Comparison of ENCODE assay signal across 10 cellular contexts in the genomic region with DNA sequence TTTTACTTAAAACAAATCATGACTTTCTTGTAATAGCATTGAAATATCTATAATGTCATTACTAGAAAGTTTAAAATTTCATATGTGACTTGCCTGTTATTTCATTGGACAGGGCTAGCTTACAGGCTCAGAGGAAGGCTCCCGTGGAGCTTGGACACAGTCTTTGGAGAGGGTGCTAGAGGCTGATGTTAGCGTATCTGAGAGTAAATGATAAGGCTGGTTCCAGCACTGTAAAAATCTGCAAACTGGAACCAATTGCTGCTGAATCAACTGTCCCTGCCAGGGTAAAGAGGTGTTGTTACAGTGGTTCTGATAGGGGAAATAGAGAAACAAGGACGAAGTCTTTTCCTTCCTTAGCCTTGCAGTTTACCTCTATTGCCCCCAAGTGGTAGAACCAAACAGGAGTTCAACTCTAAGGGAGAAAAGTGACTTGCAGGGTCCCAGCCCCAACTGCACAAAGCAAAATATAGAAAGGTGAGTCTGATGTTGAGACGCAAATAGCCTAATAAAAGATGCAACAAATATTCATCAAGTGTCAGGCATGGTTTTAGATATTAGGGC.
DNase-seq lines count a peak whose midpoint lies in the region; ATAC-seq and TF ChIP-seq lines count a peak whose summit lies in the region.
"Had no signal": no experiment of that assay in that cellular context is flagged by ENCODE, and none has a peak within 500 bp of the region (broad histone marks: within the 10 kb centered on the region; RNA-seq: fewer than 3 reads in every experiment).

No MANE protein-coding gene starts in this region.

- no peaks in the 10 kb centered on the region for H3K36me3 Mint-ChIP-seq in endodermal cell (ENCODE audit: low read depth)

- TF ChIP-seq POLR2A in NB4 (IDR thresholded peaks at IDR 0.05; ENCODE audit: extremely low read depth, insufficient read length): no peak

- H2AFZ ChIP-seq in neuronal stem cell (ENCODE audit: low read length): peak overlapping the region; percentile 73

- TF ChIP-seq CTCF in NB4 (IDR thresholded peaks at IDR 0.05; ENCODE audit: low read depth, low read length) (peak; percentile 68), endodermal cell (conservative IDR thresholded peaks at IDR 0.05) (peak; percentile 86)

- H3K27me3 ChIP-seq in endodermal cell (ENCODE audit: control insufficient read depth, insufficient read depth, low read length, poor library complexity, severe bottlenecking) (no peaks in the 10 kb centered on the region), neuronal stem cell (ENCODE audit: control insufficient read depth in 3 of 3, insufficient read depth in 3 of 3, low read depth in 1 of 3, low read length in 3 of 3) (no peaks in the 10 kb centered on the region)

- no peak overlapping the region for H3K4ac ChIP-seq in neuronal stem cell (ENCODE audit: low read length)

- H2BK12ac ChIP-seq in neuronal stem cell (ENCODE audit: low read length): no peak overlapping the region

- no peaks in the 10 kb centered on the region for H3K27me3 Mint-ChIP-seq in endodermal cell (ENCODE audit: insufficient read depth)

- H3K4me3 ChIP-seq in NB4 (ENCODE audit: low read depth, low read length) (no peak overlapping the region), endodermal cell (ENCODE audit: low read length) (no peak overlapping the region), neuronal stem cell (ENCODE audit: low read length in 2 of 2) (no peak overlapping the region)

- no peak overlapping the region for H3K9ac ChIP-seq in endodermal cell (ENCODE audit: extremely low read depth, low read length, poor library complexity, severe bottlenecking)
- no peak overlapping the region for H3K9ac ChIP-seq in neuronal stem cell (ENCODE audit: low read depth, low read length, poor library complexity)

- H4K8ac ChIP-seq in neuronal stem cell (ENCODE audit: low read depth, low read length): no peak overlapping the region

- H3K4me1 Mint-ChIP-seq in endodermal cell: peaks cover 23% of the 10 kb centered on the region

- ATAC-seq in GM21360 (IDR thresholded peaks at IDR 0.05; ENCODE audit: unreplicated experiment) (no peak), left colon (no peak), GM21367 (IDR thresholded peaks at IDR 0.05; ENCODE audit: unreplicated experiment) (no peak)

- H3K9me3 ChIP-seq in endodermal cell (ENCODE audit: control insufficient read depth, low read length): no peaks in the 10 kb centered on the region
- no peaks in the 10 kb centered on the region for H3K9me3 ChIP-seq in neuronal stem cell (replicated peaks in 1 of 2; ENCODE audit: control insufficient read depth in 2 of 2, insufficient read depth in 1 of 2, low read depth in 1 of 2, low read length in 2 of 2)

- H3K9me3 Mint-ChIP-seq in endodermal cell: no peaks in the 10 kb centered on the region

- H3K18ac ChIP-seq in neuronal stem cell (ENCODE audit: low read length): no peak overlapping the region

- 56 to 94% methylated on average over 2 to 4 of the region's 4 CpGs for WGBS in endodermal cell (ENCODE audit: insufficient coverage in 1 of 2, insufficient read length in 1 of 2), 2 experiments
- WGBS in neuronal stem cell (ENCODE audit: extremely low coverage in 2 of 2, insufficient read length in 2 of 2, insufficient replicate concordance in 1 of 2), 2 donors: no CpG with 5 or more reads among the region's 4 CpGs

- H3K36me3 ChIP-seq in endodermal cell (ENCODE audit: control insufficient read depth, insufficient read depth, low read length) (no peaks in the 10 kb centered on the region), neuronal stem cell (replicated peaks in 1 of 2; ENCODE audit: control insufficient read depth in 2 of 2, insufficient read depth in 2 of 2, low read length in 2 of 2) (no peaks in the 10 kb centered on the region)

- no peak overlapping the region for H3K27ac ChIP-seq in endodermal cell (ENCODE audit: low read depth, low read length)
- H3K27ac ChIP-seq in neuronal stem cell (replicated peaks; ENCODE audit: low read length): no peak overlapping the region

- H3K4me2 ChIP-seq in neuronal stem cell (ENCODE audit: insufficient read depth, low read length, poor library complexity, severe bottlenecking): no peak overlapping the region

- DNase-seq in ELF-1 (ENCODE audit: low read depth, low spot score) (peak; percentile 30), NB4 (ENCODE audit: low read depth) (peak; percentile 46), endodermal cell (peak; percentile 62), neuronal stem cell (ENCODE audit: low spot score) (no peak), left colon (no peak)
- DNase-seq in NK-92 treated with Interleukin-12 subunit alpha and Interleukin-12 subunit beta, amount 100 ng/mL, for 24 hours (lab: John Stamatoyannopoulos, UW): no peak
- DNase-seq: MV-4-11, T-helper 9 cell had no signal

- H2BK15ac ChIP-seq in neuronal stem cell (ENCODE audit: low read length): no peak overlapping the region

- no peaks in the 10 kb centered on the region for H3K79me1 ChIP-seq in neuronal stem cell (ENCODE audit: low read depth, low read length)

- H3K14ac ChIP-seq in neuronal stem cell (ENCODE audit: low read length): no peak overlapping the region

- no peak overlapping the region for H2BK5ac ChIP-seq in neuronal stem cell (ENCODE audit: low read length)

- no peak overlapping the region for H3K23ac ChIP-seq in neuronal stem cell (ENCODE audit: low read depth, low read length, poor library complexity)

- H4K91ac ChIP-seq in neuronal stem cell (ENCODE audit: low read depth, low read length, poor library complexity): no peak overlapping the region

- intact Hi-C loops in left colon (cut with DNase I, micrococcal nuclease): no loop called here

- no peak overlapping the region for H2AK5ac ChIP-seq in neuronal stem cell (ENCODE audit: low read depth, low read length)

- no peak overlapping the region for H2BK120ac ChIP-seq in neuronal stem cell (ENCODE audit: low read depth, low read length)

- H3K27ac Mint-ChIP-seq in endodermal cell: no peak overlapping the region

- H3K4me3 Mint-ChIP-seq in endodermal cell: no peak overlapping the region

- H3K4me1 ChIP-seq in endodermal cell (ENCODE audit: control insufficient read depth, insufficient read depth, low read length) (no peaks in the 10 kb centered on the region), neuronal stem cell (ENCODE audit: control insufficient read depth in 2 of 2, insufficient read depth in 1 of 2, low read depth in 1 of 2, low read length in 2 of 2) (peaks cover 9 to 11% of the 10 kb centered on the region in 2 donors)

Comparison
In these comparisons a context has a peak if more than half of its experiments do, and no peak if none do; other contexts are left out.
1. DNase-seq: peak in ELF-1 (single experiment), NB4 (single experiment) and endodermal cell (single experiment); none in neuronal stem cell (single experiment), NK-92 treated with Interleukin-12 subunit alpha and Interleukin-12 subunit beta, amount 100 ng/mL, for 24 hours (single experiment) and left colon (0 of 2).